In genomic region chr10:22443200-22443881, GRCh38 we compare ENCODE assay signal across 18 cellular contexts.
DNase-seq lines count a peak whose midpoint lies in the region; ATAC-seq and TF ChIP-seq lines count a peak whose summit lies in the region.
"Had no signal": no experiment of that assay in that cellular context is flagged by ENCODE, and none has a peak within 500 bp of the region (broad histone marks: within the 10 kb centered on the region; RNA-seq: fewer than 3 reads in every experiment).

No MANE protein-coding gene starts in this region.

- DNase-seq in fibroblast of the aortic adventitia (ENCODE audit: low read depth) (peak; percentile 58), substantia nigra (lab: John Stamatoyannopoulos, UW) (no peak), Karpas-422 (no peak), HCEC 1CT (no peak), nucleus accumbens (lab: John Stamatoyannopoulos, UW) (no peak)
- DNase-seq: DMS 273 treated with DMSO at 0.1 percent for 48 hours, MG63, NCI-H1105 treated with DMSO at 0.1 percent for 48 hours, NCI-H187 treated with DMSO at 0.1 percent for 48 hours, NCI-H2171, SHP77, T-helper 17 cell had no signal

- TF ChIP-seq CTCF in fibroblast of the aortic adventitia (IDR thresholded peaks at IDR 0.05; ENCODE audit: insufficient read depth, low read length) = no peak

- H3K4me1 ChIP-seq in Karpas-422 (ENCODE audit: low read length) = no peaks in the 10 kb centered on the region

- H3K9ac ChIP-seq in Karpas-422 (ENCODE audit: low read length) = no peak overlapping the region
- H3K9ac ChIP-seq: BLaER1 treated with 17β-estradiol and CSF1 and Interleukin-3, amounts not matched to agents 10 nM and 100 nM had no signal

- H3K27ac ChIP-seq in substantia nigra (ENCODE audit: low read depth, low read length, poor library complexity, severe bottlenecking) (no peak overlapping the region), Karpas-422 (ENCODE audit: low read length) (no peak overlapping the region)
- H3K27ac ChIP-seq: BLaER1 treated with 17β-estradiol and CSF1 and Interleukin-3, amounts not matched to agents 10 nM and 100 nM had no signal

- no peaks in the 10 kb centered on the region for H4K20me1 ChIP-seq in Karpas-422 (ENCODE audit: insufficient read depth, low read depth, low read length)
- H4K20me1 ChIP-seq: BLaER1 treated with 17β-estradiol and CSF1 and Interleukin-3, amounts not matched to agents 10 nM and 100 nM had no signal

- H3K79me2 ChIP-seq in Karpas-422 (ENCODE audit: low read length) = no peaks in the 10 kb centered on the region

- no peak overlapping the region for H2AFZ ChIP-seq in Karpas-422 (ENCODE audit: low read length)

- H3K4me3 ChIP-seq in fibroblast of the aortic adventitia (ENCODE audit: low read depth, low read length) (no peak overlapping the region), Karpas-422 (ENCODE audit: low read length) (no peak overlapping the region)
- H3K4me3 ChIP-seq: BLaER1 treated with 17β-estradiol and CSF1 and Interleukin-3, amounts not matched to agents 10 nM and 100 nM; K562; MG63 had no signal

- no peaks in the 10 kb centered on the region for H3K9me3 ChIP-seq in Karpas-422 (ENCODE audit: low read length)
- H3K9me3 ChIP-seq: BLaER1 treated with 17β-estradiol and CSF1 and Interleukin-3, amounts not matched to agents 10 nM and 100 nM had no signal

- ATAC-seq in GM19463 (IDR thresholded peaks at IDR 0.05; ENCODE audit: unreplicated experiment) (peak; percentile 56), SK-N-SH treated with all-trans-retinoic acid at 6 μM for 48 hours (peak; percentile 36)
- ATAC-seq: HCT116, Panc1, T-helper 17 cell had no signal

- H3K9me2 ChIP-seq in Karpas-422 (replicated peaks; ENCODE audit: insufficient read depth, low read length) = no peaks in the 10 kb centered on the region

- H3K27me3 ChIP-seq in Karpas-422 (ENCODE audit: low read length) = no peaks in the 10 kb centered on the region
- H3K27me3 ChIP-seq: BLaER1 treated with 17β-estradiol and CSF1 and Interleukin-3, amounts not matched to agents 10 nM and 100 nM; MG63 had no signal

- no peak overlapping the region for H3K4me2 ChIP-seq in Karpas-422 (ENCODE audit: low read depth, low read length, poor library complexity, severe bottlenecking)
- H3K4me2 ChIP-seq: BLaER1 treated with 17β-estradiol and CSF1 and Interleukin-3, amounts not matched to agents 10 nM and 100 nM had no signal

- no peaks in the 10 kb centered on the region for H3K36me3 ChIP-seq in Karpas-422 (ENCODE audit: insufficient read depth, low read length)
- H3K36me3 ChIP-seq: BLaER1 treated with 17β-estradiol and CSF1 and Interleukin-3, amounts not matched to agents 10 nM and 100 nM; MG63 had no signal

TF ChIP-seq in SK-N-SH treated with all-trans-retinoic acid at 6 μM for 48 hours, 23 proteins besides CTCF, POLR2A, EP300 and RAD21:
- no peak for TF ChIP-seq TOX (CRISPR knock-in tag; IDR thresholded peaks at IDR 0.05; ENCODE audit: borderline replicate concordance)
- no peak for TF ChIP-seq SNAI2 (CRISPR knock-in tag; IDR thresholded peaks at IDR 0.05)
- no peak for TF ChIP-seq ZNF70 (CRISPR knock-in tag; IDR thresholded peaks at IDR 0.05)
- TF ChIP-seq OSR1 (CRISPR knock-in tag; IDR thresholded peaks at IDR 0.05) = no peak
- no peak for TF ChIP-seq CREB5 (CRISPR knock-in tag; IDR thresholded peaks at IDR 0.05; ENCODE audit: low read depth)
- no peak for TF ChIP-seq ZFP30 (CRISPR knock-in tag; IDR thresholded peaks at IDR 0.05)
- no peak for TF ChIP-seq PPARA (CRISPR knock-in tag; IDR thresholded peaks at IDR 0.05; ENCODE audit: borderline replicate concordance)
- no peak for TF ChIP-seq CSRNP3 (CRISPR knock-in tag; IDR thresholded peaks at IDR 0.05)
- TF ChIP-seq GLIS3 (CRISPR knock-in tag; IDR thresholded peaks at IDR 0.05) = no peak
- TF ChIP-seq ZFP3 (CRISPR knock-in tag; IDR thresholded peaks at IDR 0.05) = no peak
- TF ChIP-seq ZNF8 (CRISPR knock-in tag; IDR thresholded peaks at IDR 0.05) = no peak
- TF ChIP-seq ESRRG (CRISPR knock-in tag; IDR thresholded peaks at IDR 0.05) = no peak
- no peak for TF ChIP-seq BACH2 (CRISPR knock-in tag; IDR thresholded peaks at IDR 0.05; ENCODE audit: borderline replicate concordance)
- no peak for TF ChIP-seq ISL1 (CRISPR knock-in tag; IDR thresholded peaks at IDR 0.05)
- TF ChIP-seq ZC3H10 (CRISPR knock-in tag; IDR thresholded peaks at IDR 0.05) = no peak
- TF ChIP-seq RARB (CRISPR knock-in tag; IDR thresholded peaks at IDR 0.05) = no peak
